8 cellular contexts compared by ENCODE assay signal in genomic region chr3:113018461-113019181, GRCh38. TPM values are rescaled to one million over a fixed set of nuclear protein-coding genes. Genes with fewer than 3 reads are reported as not detected.
DNase-seq lines count a peak whose midpoint lies in the region; ATAC-seq and TF ChIP-seq lines count a peak whose summit lies in the region.

No MANE protein-coding gene starts in this region.

- TF ChIP-seq CTCF in neural crest cell (conservative IDR thresholded peaks at IDR 0.05), result no peak

- ATAC-seq in GM19455 (IDR thresholded peaks at IDR 0.05; ENCODE audit: unreplicated experiment) (peak; percentile 4), T-cell (replicated peaks in 1 of 4) (peak in 3 of 4 experiments; percentile 1 to 6 (median 1)), HG02642 (IDR thresholded peaks at IDR 0.05; ENCODE audit: poor library complexity, unreplicated experiment) (no peak), GM18520 (IDR thresholded peaks at IDR 0.05; ENCODE audit: unreplicated experiment) (no peak), GM21529 (IDR thresholded peaks at IDR 0.05; ENCODE audit: unreplicated experiment) (no peak)

- peak overlapping the region; percentile 86 for H3K27ac ChIP-seq in epithelial cell of prostate

- H3K27me3 Mint-ChIP-seq in T-cell, result no peaks in the 10 kb centered on the region
- no peaks in the 10 kb centered on the region for H3K27me3 Mint-ChIP-seq in neural crest cell (ENCODE audit: low read depth)

- H3K4me3 Mint-ChIP-seq in T-cell (peak overlapping the region; percentile 86 to 95 (median 94)), neural crest cell (peak overlapping the region; percentile 95)

- H3K4me1 Mint-ChIP-seq in T-cell (peaks cover 66 to 83% (median 81%) of the 10 kb centered on the region in 3 donors), neural crest cell (peaks cover 30% of the 10 kb centered on the region)

- peak overlapping the region; percentile 90 to 92 for H3K27ac Mint-ChIP-seq in T-cell
- peak overlapping the region; percentile 86 for H3K27ac Mint-ChIP-seq in neural crest cell (ENCODE audit: unreplicated experiment)

- H3K36me3 Mint-ChIP-seq in T-cell (peaks cover 26% of the 10 kb centered on the region), neural crest cell (ENCODE audit: low read depth) (peaks cover 7% of the 10 kb centered on the region)

- DNase-seq in AG20443 (ENCODE audit: low spot score) (peak; percentile 13), T-cell (peak in 5 of 34 experiments; percentile 2 to 7 (median 5)), epithelial cell of prostate (ENCODE audit: low read depth, low spot score) (no peak), neural crest cell (ENCODE audit: low read depth, low spot score) (no peak)

- CTCF ChIA-PET in T-cell (lab: Charles Lee), result interaction anchor here (0.6 to 1.7 kb wide), 9 partner anchors 12 to 497 kb away, joined by 3 to 13 read pairs (median 5); partner anchors contain the start of genes CD200R1 (in 1 of the 2) and GTPBP8 (in 1 of the 2)

- H3K9me3 Mint-ChIP-seq in T-cell (no peaks in the 10 kb centered on the region), neural crest cell (no peaks in the 10 kb centered on the region)

- POLR2A ChIA-PET in T-cell (lab: Charles Lee), result interaction anchor here (0.5 to 2.7 kb wide), 8 partner anchors 8 to 1015 kb away, joined by 3 to 21 read pairs (median 8); partner anchors contain the start of gene GTPBP8 (in 1 of the 2)

RNA-seq across cellular contexts. Expression of gene GTPBP8, which starts 27.8 kb away (rescaled TPM):
- 10 to 100 TPM; 17.2 to 31.3 (median 27.5) TPM for total RNA-seq in T-cell
- 26.7 and 28.1 TPM in 2 replicates for total RNA-seq in neural crest cell

RNA-seq across cellular contexts. Expression of gene CD200R1, which starts 43.7 kb away (rescaled TPM):
- total RNA-seq in T-cell (10 to 100 TPM; 10.1 to 20.4 (median 11.9) TPM), neural crest cell (not detected in 2 replicates)

Comparison
In these comparisons a context has a peak if more than half of its experiments do, and no peak if none do; other contexts are left out.
1. ATAC-seq: peak in GM19455 (single experiment) and T-cell (3 of 4); none in HG02642 (single experiment), GM18520 (single experiment) and GM21529 (single experiment).
2. RNA of gene CD200R1, which starts 43.7 kb away (total RNA-seq): 10.1 to 20.4 TPM in T-cell; not detected in neural crest cell; every median in the first group is over 10 times any median in the second.